In genomic region chr14:99899578-99900178, GRCh38 we compare ENCODE assay signal across 8 cellular contexts.
DNase-seq lines count a peak whose midpoint lies in the region; ATAC-seq, FAIRE-seq and TF ChIP-seq lines count a peak whose summit lies in the region.

No MANE protein-coding gene starts in this region.

- no peak for ATAC-seq in HG03342 (IDR thresholded peaks at IDR 0.05; ENCODE audit: unreplicated experiment)
- no peak for ATAC-seq in HG02938 (IDR thresholded peaks at IDR 0.05; ENCODE audit: unreplicated experiment)

- BruUV-seq in A673 (replicated peaks; lab: Mats Ljungman, UMichigan), result no TSS peak

- FAIRE-seq in frontal cortex (lab: Jason Lieb, UNC) (peak; percentile 70), small intestine (lab: Jason Lieb, UNC) (no peak)

- CTCF ChIA-PET in A673 (lab: Charles Lee) (interaction anchor here (0.6 to 1.0 kb wide), 6 partner anchors 10 to 419 kb away, joined by 3 to 9 read pairs (median 4); partner anchors contain the start of genes CYP46A1 and SETD3), GM10248 (lab: Yijun Ruan, JAX) (interaction anchor here (0.7 to 2.6 kb wide), 24 partner anchors 9 to 371 kb away, joined by 3 to 16 read pairs (median 5); no protein-coding TSS in a partner anchor)

- intact Hi-C loops in A673 (cut with micrococcal nuclease; ENCODE audit: unreplicated experiment), result no loop called here

- no peaks in the 10 kb centered on the region for H3K27me3 ChIP-seq in A673 (replicated peaks; ENCODE audit: insufficient read depth, low read depth, low read length, poor library complexity)
- no peaks in the 10 kb centered on the region for H3K27me3 ChIP-seq in small intestine (ENCODE audit: control insufficient read depth in 2 of 2, insufficient read depth in 2 of 2, low read length in 2 of 2)

- H3K4me3 ChIP-seq in A673 (ENCODE audit: low read depth, low read length, poor library complexity, severe bottlenecking) (no peak overlapping the region), small intestine (ENCODE audit: low read depth in 1 of 2, low read length in 2 of 2) (no peak overlapping the region)

- POLR2A ChIA-PET in A673 (lab: Charles Lee; ENCODE audit: low non-redundant PET) (interaction anchor here (0.6 kb wide), 1 partner anchor 108 kb away, joined by 4 read pairs; no protein-coding TSS in a partner anchor), GM10248 (lab: Yijun Ruan, JAX) (no interaction called here)

- WGBS in small intestine, 3 donors, result 49 to 68% (median 49%) methylated on average over 7 of the region's 7 CpGs

- H3K9me3 ChIP-seq in A673 (ENCODE audit: low read depth, low read length, poor library complexity, severe bottlenecking) (peaks cover 7% of the 10 kb centered on the region), small intestine (ENCODE audit: control insufficient read depth, low read depth) (no peaks in the 10 kb centered on the region)

- TF ChIP-seq CTCF in A673 (conservative IDR thresholded peaks at IDR 0.05; ENCODE audit: low read depth, low read length), result peak; percentile 69
- TF ChIP-seq CTCF in GM10248 (IDR thresholded peaks at IDR 0.05; ENCODE audit: control extremely low read depth, extremely low read depth, low read depth, missing control alignments), result peak; percentile 50

- H3K27ac ChIP-seq in A673 (ENCODE audit: low read depth, low read length, poor library complexity, severe bottlenecking), result no peak overlapping the region
- no peak overlapping the region for H3K27ac ChIP-seq in small intestine (ENCODE audit: low read depth in 1 of 2, low read length in 1 of 2)

- H3K36me3 ChIP-seq in A673 (ENCODE audit: insufficient read depth, low read length, poor library complexity, severe bottlenecking) (peaks cover 5% of the 10 kb centered on the region), small intestine (ENCODE audit: control insufficient read depth in 2 of 2, insufficient read depth in 2 of 2, low read length in 2 of 2) (peaks cover 0 to 2% of the 10 kb centered on the region in 2 donors)

- H3K4me1 ChIP-seq in A673 (ENCODE audit: insufficient read depth, low read length, poor library complexity, severe bottlenecking) (peaks cover 10% of the 10 kb centered on the region), small intestine (ENCODE audit: control insufficient read depth in 2 of 2, insufficient read depth in 1 of 2, low read depth in 1 of 2, low read length in 1 of 2) (no peaks in the 10 kb centered on the region)

- in situ Hi-C loops in G401 (cut with HindIII; ENCODE audit: low sequenced_read_pairs), result no loop called here

- DNase-seq in A673 (ENCODE audit: low spot score) (peak; percentile 49), GM10248 (ENCODE audit: extremely low spot score) (no peak), RPMI8226 (peak; percentile 26), frontal cortex (ENCODE audit: low spot score in 2 of 2) (no peak), G401 (ENCODE audit: low spot score) (no peak), small intestine (no peak)

Comparison
In these comparisons a context has a peak if more than half of its experiments do, and no peak if none do; other contexts are left out.
1. DNase-seq: peak in A673 (single experiment) and RPMI8226 (single experiment); none in GM10248 (single experiment), frontal cortex (0 of 2), G401 (single experiment) and small intestine (single experiment).